20 cellular contexts compared by ENCODE assay signal in genomic region chr11:128803440-128803839, GRCh38.
A peak's percentile ranks its signal among the peaks of the same experiment; 100 is the strongest.
DNase-seq lines count a peak whose midpoint lies in the region; ATAC-seq and TF ChIP-seq lines count a peak whose summit lies in the region.
"Had no signal": no experiment of that assay in that cellular context is flagged by ENCODE, and none has a peak within 500 bp of the region (broad histone marks: within the 10 kb centered on the region; RNA-seq: fewer than 3 reads in every experiment).

No MANE protein-coding gene starts in this region.

- no peak for TF ChIP-seq CTCF in spleen (IDR thresholded peaks at IDR 0.05 in 8 of 11, conservative IDR thresholded peaks at IDR 0.05 in 3 of 11)

- 37 to 70% (median 54%) methylated on average over 3 of the region's 3 CpGs for WGBS in spleen, 5 donors

- H3K27me3 ChIP-seq in spleen (replicated peaks in 1 of 7) (no peaks in the 10 kb centered on the region), H7 (ENCODE audit: control insufficient read depth, insufficient read depth, low read length) (no peaks in the 10 kb centered on the region)
- H3K27me3 ChIP-seq: ascending aorta; BLaER1 treated with 17β-estradiol and CSF1 and Interleukin-3, amounts not matched to agents 10 nM and 100 nM; MG63; right lobe of liver had no signal

- no peaks in the 10 kb centered on the region for H3K27me3 Mint-ChIP-seq in T-helper 2 cell treated with Interferon-gamma antibody and Interleukin-4, amounts not matched to agents 5 μg/mL and 100 μg/mL, for 36 hours (ENCODE audit: low read depth)
- H3K27me3 Mint-ChIP-seq in T-helper 17 cell (no peaks in the 10 kb centered on the region), immature natural killer cell (ENCODE audit: low read depth in 3 of 3) (peaks cover 0 to 10% (median 0%) of the 10 kb centered on the region in 3 donors)

- H3K36me3 ChIP-seq in spleen (peaks cover 0 to 100% (median 80%) of the 10 kb centered on the region in 6 donors), H7 (replicated peaks; ENCODE audit: control insufficient read depth, insufficient read depth, low read length) (no peaks in the 10 kb centered on the region)
- H3K36me3 ChIP-seq: ascending aorta, MG63, right lobe of liver had no signal

- no peak overlapping the region for H3K4me3 Mint-ChIP-seq in T-helper 2 cell treated with Interferon-gamma antibody and Interleukin-4, amounts not matched to agents 5 μg/mL and 100 μg/mL, for 36 hours
- no peak overlapping the region for H3K4me3 Mint-ChIP-seq in T-helper 17 cell
- peak overlapping the region; percentile 38 to 80 (median 67) for H3K4me3 Mint-ChIP-seq in immature natural killer cell

- peak overlapping the region; percentile 2 for H3K27ac Mint-ChIP-seq in T-helper 2 cell treated with Interferon-gamma antibody and Interleukin-4, amounts not matched to agents 5 μg/mL and 100 μg/mL, for 36 hours
- H3K27ac Mint-ChIP-seq in T-helper 17 cell (peak overlapping the region; percentile 70), immature natural killer cell (peak overlapping the region; percentile 65 to 92 (median 78))

- no peaks in the 10 kb centered on the region for H3K9me3 ChIP-seq in T-helper 17 cell (ENCODE audit: control insufficient read depth, low read length, poor library complexity, severe bottlenecking)
- no peaks in the 10 kb centered on the region for H3K9me3 ChIP-seq in spleen
- H3K9me3 ChIP-seq: ascending aorta; BLaER1 treated with 17β-estradiol and CSF1 and Interleukin-3, amounts not matched to agents 10 nM and 100 nM; MG63; right lobe of liver had no signal

- no peak for ATAC-seq in T-helper 17 cell
- no peak for ATAC-seq in GM18867 (IDR thresholded peaks at IDR 0.05; ENCODE audit: unreplicated experiment)

- peak overlapping the region in 6 of 8 donors; percentile 3 to 67 (median 54) for H3K27ac ChIP-seq in spleen
- H3K27ac ChIP-seq: ascending aorta; BLaER1 treated with 17β-estradiol and CSF1 and Interleukin-3, amounts not matched to agents 10 nM and 100 nM; right lobe of liver had no signal

- H3K4me1 Mint-ChIP-seq in T-helper 2 cell treated with Interferon-gamma antibody and Interleukin-4, amounts not matched to agents 5 μg/mL and 100 μg/mL, for 36 hours (ENCODE audit: low read depth), result peaks cover 16% of the 10 kb centered on the region
- peaks cover 22% of the 10 kb centered on the region for H3K4me1 Mint-ChIP-seq in T-helper 17 cell
- H3K4me1 Mint-ChIP-seq in immature natural killer cell, result peaks cover 64 to 79% of the 10 kb centered on the region in 2 donors

- no peak for DNase-seq in T-helper 2 cell treated with Interferon-gamma antibody and Interleukin-4, amounts not matched to agents 5 μg/mL and 100 μg/mL, for 36 hours (ENCODE audit: low spot score)
- DNase-seq in T-helper 2 cell, result no peak
- DNase-seq in T-helper 17 cell, result no peak
- DNase-seq in immature natural killer cell, result no peak
- no peak for DNase-seq in spleen
- no peak for DNase-seq in H7
- no peak for DNase-seq in superior temporal gyrus (ENCODE audit: extremely low spot score)
- DNase-seq: 8988T; activated CD4-positive, alpha-beta T cell treated with anti-CD3 and anti-CD28 coated beads for 4 hours; activated T-cell treated with anti-CD3 and anti-CD28 coated beads, Interleukin-2, amount 50 U/mL, for 1 hour; EL; MG63; NCI-H2029; nucleus accumbens; right lobe of liver; SHP77 treated with DMSO at 0.1 percent for 48 hours; stimulated activated CD4-positive, alpha-beta T cell treated with anti-CD3 and anti-CD28 coated beads, Interleukin-2, amount 100 ng/mL, for 48 hours had no signal

- TF ChIP-seq POLR2A in spleen (IDR thresholded peaks at IDR 0.05), result no peak

- H3K4me3 ChIP-seq in spleen (no peak overlapping the region), H7 (ENCODE audit: insufficient read depth, low read depth, low read length) (no peak overlapping the region)
- H3K4me3 ChIP-seq: ascending aorta; BLaER1 treated with 17β-estradiol and CSF1 and Interleukin-3, amounts not matched to agents 10 nM and 100 nM; MG63; right lobe of liver had no signal

- H3K9me3 Mint-ChIP-seq in T-helper 2 cell treated with Interferon-gamma antibody and Interleukin-4, amounts not matched to agents 5 μg/mL and 100 μg/mL, for 36 hours, result no peaks in the 10 kb centered on the region
- no peaks in the 10 kb centered on the region for H3K9me3 Mint-ChIP-seq in immature natural killer cell

- intact Hi-C loops in spleen (cut with DNase I; ENCODE audit: low total_unique reads), result no loop called here

- peaks cover 73% of the 10 kb centered on the region for H3K36me3 Mint-ChIP-seq in T-helper 2 cell treated with Interferon-gamma antibody and Interleukin-4, amounts not matched to agents 5 μg/mL and 100 μg/mL, for 36 hours (ENCODE audit: low read depth)
- H3K36me3 Mint-ChIP-seq in T-helper 17 cell (ENCODE audit: low read depth), result peaks cover 11% of the 10 kb centered on the region
- H3K36me3 Mint-ChIP-seq in immature natural killer cell, result peaks cover 12 to 29% (median 27%) of the 10 kb centered on the region in 3 donors

- peaks cover 6 to 56% (median 37%) of the 10 kb centered on the region in 6 donors for H3K4me1 ChIP-seq in spleen
- H3K4me1 ChIP-seq: ascending aorta, right lobe of liver had no signal

Comparison
In these comparisons a context has a peak if more than half of its experiments do, and no peak if none do; other contexts are left out.
1. H3K27ac Mint-ChIP-seq: peak in every context shown above with its lines; median percentile 78 in immature natural killer cell; 70 in T-helper 17 cell; 2 in T-helper 2 cell treated with Interferon-gamma antibody and Interleukin-4, amounts not matched to agents 5 μg/mL and 100 μg/mL, for 36 hours.
2. H3K4me3 Mint-ChIP-seq: peak in immature natural killer cell (5 of 5); none in T-helper 2 cell treated with Interferon-gamma antibody and Interleukin-4, amounts not matched to agents 5 μg/mL and 100 μg/mL, for 36 hours (single experiment) and T-helper 17 cell (single experiment).